Comparison of ENCODE assay signal across 9 cellular contexts in the genomic region with DNA sequence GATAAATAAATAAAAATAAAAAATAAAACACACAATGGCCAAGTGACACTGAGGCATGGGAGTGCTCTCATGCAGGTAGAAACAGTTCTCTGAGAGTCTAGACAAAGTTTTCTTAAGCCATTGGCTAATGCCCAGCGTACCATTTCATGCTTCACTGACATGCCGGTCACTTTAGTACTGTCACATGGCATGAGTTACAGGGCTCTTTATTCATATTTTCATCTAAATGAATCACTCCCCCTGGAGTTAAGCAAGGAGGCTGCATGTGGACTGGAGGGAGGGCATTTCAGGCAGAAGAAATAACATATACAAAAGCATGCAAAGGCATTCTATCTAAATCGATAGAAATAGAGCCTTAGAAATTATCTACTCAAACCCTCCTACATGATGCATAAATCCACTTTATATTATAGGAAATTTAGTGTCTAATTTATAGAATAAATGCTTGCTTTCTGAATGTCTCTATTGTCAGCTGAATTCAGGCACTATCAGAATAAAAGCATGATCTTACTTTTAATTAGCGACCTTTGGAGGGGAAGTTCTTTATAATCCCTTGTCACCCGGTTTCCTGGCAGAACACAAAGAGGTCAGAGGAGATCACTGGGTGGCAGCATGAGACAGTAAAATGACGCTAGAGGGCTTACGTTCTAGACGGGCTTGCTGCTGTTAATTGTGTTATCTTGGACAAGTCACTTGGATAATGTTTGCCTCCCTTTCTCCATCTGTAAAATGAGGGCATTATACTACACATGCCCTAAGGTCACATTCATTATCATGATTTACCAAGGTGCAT. TPM values are rescaled to one million over a fixed set of nuclear protein-coding genes. Genes with fewer than 3 reads are reported as not detected.
DNase-seq lines count a peak whose midpoint lies in the region; ATAC-seq and TF ChIP-seq lines count a peak whose summit lies in the region.
"Had no signal": no experiment of that assay in that cellular context is flagged by ENCODE, and none has a peak within 500 bp of the region (broad histone marks: within the 10 kb centered on the region; RNA-seq: fewer than 3 reads in every experiment).

No MANE protein-coding gene starts in this region.

- ATAC-seq in naive thymus-derived CD4-positive, alpha-beta T cell = peak; percentile 26

- TF ChIP-seq CTCF in GM12865 (IDR thresholded peaks at IDR 0.05; ENCODE audit: insufficient read depth, low read depth, low read length, missing control alignments) (peak; percentile 34), brain microvascular endothelial cell (IDR thresholded peaks at IDR 0.05; ENCODE audit: low read depth, low read length, missing control alignments) (peak; percentile 59)

- H3K4me3 ChIP-seq in GM12865 (ENCODE audit: low read depth, low read length) = no peak overlapping the region
- no peak overlapping the region for H3K4me3 ChIP-seq in brain microvascular endothelial cell (ENCODE audit: low read depth, low read length)
- no peak overlapping the region for H3K4me3 ChIP-seq in naive thymus-derived CD4-positive, alpha-beta T cell (ENCODE audit: low read length)

- no peak overlapping the region for H3K4me3 Mint-ChIP-seq in naive thymus-derived CD4-positive, alpha-beta T cell

- in situ Hi-C loops in brain microvascular endothelial cell (cut with HindIII; ENCODE audit: low pct_ligation_motif_present, low sequenced_read_pairs) = no loop called here
- in situ Hi-C loops in G401 (cut with HindIII; ENCODE audit: low sequenced_read_pairs) = no loop called here

- no peak overlapping the region for H3K27ac ChIP-seq in brain microvascular endothelial cell
- no peak overlapping the region for H3K27ac ChIP-seq in naive thymus-derived CD4-positive, alpha-beta T cell (ENCODE audit: low read depth, low read length)

- H3K36me3 Mint-ChIP-seq in naive thymus-derived CD4-positive, alpha-beta T cell = no peaks in the 10 kb centered on the region

- H3K4me1 Mint-ChIP-seq in naive thymus-derived CD4-positive, alpha-beta T cell = no peaks in the 10 kb centered on the region

- H3K9me3 ChIP-seq in naive thymus-derived CD4-positive, alpha-beta T cell (ENCODE audit: control insufficient read depth in 2 of 3, low read length in 3 of 3) = no peaks in the 10 kb centered on the region

- POLR2A ChIA-PET in naive thymus-derived CD4-positive, alpha-beta T cell (lab: Charles Lee) = no interaction called here

- H3K27me3 ChIP-seq in brain microvascular endothelial cell (replicated peaks) = no peaks in the 10 kb centered on the region
- no peaks in the 10 kb centered on the region for H3K27me3 ChIP-seq in naive thymus-derived CD4-positive, alpha-beta T cell (ENCODE audit: control insufficient read depth in 2 of 2, insufficient read depth in 2 of 2, low read length in 2 of 2)

- peaks cover 4 to 18% (median 10%) of the 10 kb centered on the region in 5 donors for H3K27me3 Mint-ChIP-seq in naive thymus-derived CD4-positive, alpha-beta T cell

- H3K36me3 ChIP-seq in brain microvascular endothelial cell (replicated peaks) = no peaks in the 10 kb centered on the region
- no peaks in the 10 kb centered on the region for H3K36me3 ChIP-seq in naive thymus-derived CD4-positive, alpha-beta T cell (ENCODE audit: control insufficient read depth in 2 of 3, insufficient read depth in 3 of 3, low read length in 3 of 3)

- intact Hi-C loops in naive thymus-derived CD4-positive, alpha-beta T cell (cut with micrococcal nuclease) = loop anchor here in 1 of 2 donors (5.0 kb wide), 1 partner anchor 178 kb away; no protein-coding TSS in a partner anchor

- no peak overlapping the region for H3K27ac Mint-ChIP-seq in naive thymus-derived CD4-positive, alpha-beta T cell

- CTCF ChIA-PET in naive thymus-derived CD4-positive, alpha-beta T cell (lab: Charles Lee) = interaction anchor here (0.9 to 1.4 kb wide), 2 partner anchors 179 to 180 kb away, joined by 3 read pairs; no protein-coding TSS in a partner anchor

- H3K4me1 ChIP-seq in naive thymus-derived CD4-positive, alpha-beta T cell (ENCODE audit: control insufficient read depth in 2 of 2, insufficient read depth in 2 of 2, low read length in 2 of 2) = no peaks in the 10 kb centered on the region

- H3K9me3 Mint-ChIP-seq in naive thymus-derived CD4-positive, alpha-beta T cell = no peaks in the 10 kb centered on the region

- DNase-seq in GM12865 (ENCODE audit: low read depth) (peak; percentile 48), NAMALWA (ENCODE audit: low spot score) (peak; percentile 58), brain microvascular endothelial cell (peak; percentile 9), retina (no peak), G401 (ENCODE audit: low spot score) (no peak), islet precursor cell (no peak), globus pallidus (ENCODE audit: low spot score) (no peak)
- peak in 3 of 9 donors; percentile 4 to 17 (median 7) for DNase-seq in naive thymus-derived CD4-positive, alpha-beta T cell
- DNase-seq: effector CD4-positive, alpha-beta T cell had no signal

RNA-seq across cellular contexts. Expression of a gene that starts 17.5 kb away (rescaled TPM):
- total RNA-seq in naive thymus-derived CD4-positive, alpha-beta T cell = 10 to 100 TPM in 4 of 5 experiments, 1 to 10 TPM in 1; 9.8 to 25.1 (median 22.0) TPM
- polyA plus RNA-seq in naive thymus-derived CD4-positive, alpha-beta T cell = 10 to 100 TPM; 37.4 to 50.9 TPM
- 34.0 and 63.6 TPM in 2 replicates for total RNA-seq in G401 (2014; rRNA removed; shearing (Covaris generic))

RNA-seq across cellular contexts. Expression of a gene that starts 40.8 kb away (rescaled TPM):
- 10 to 100 TPM in 1 of 5 experiments, 1 to 10 TPM in 3, under 1 TPM in 1; 0.13 to 37.6 (median 1.7) TPM for total RNA-seq in naive thymus-derived CD4-positive, alpha-beta T cell
- 1 to 10 TPM in 1 of 2 donors, under 1 TPM in 1; 0.73 to 1.1 TPM for polyA plus RNA-seq in naive thymus-derived CD4-positive, alpha-beta T cell
- total RNA-seq in G401 (2014; rRNA removed; shearing (Covaris generic)) = 47.7 and 47.9 TPM in 2 replicates

Comparison
In these comparisons a context has a peak if more than half of its experiments do, and no peak if none do; other contexts are left out.
1. DNase-seq: peak in GM12865 (single experiment), NAMALWA (single experiment) and brain microvascular endothelial cell (single experiment); none in retina (single experiment), G401 (single experiment), islet precursor cell (single experiment) and globus pallidus (single experiment).